In genomic region chr1:36400514-36400824, GRCh38 we compare ENCODE assay signal across 11 cellular contexts. TPM values are rescaled to one million over a fixed set of nuclear protein-coding genes. Genes with fewer than 3 reads are reported as not detected.
DNase-seq lines count a peak whose midpoint lies in the region; ATAC-seq, FAIRE-seq and TF ChIP-seq lines count a peak whose summit lies in the region.
"Had no signal": no experiment of that assay in that cellular context is flagged by ENCODE, and none has a peak within 500 bp of the region (broad histone marks: within the 10 kb centered on the region; RNA-seq: fewer than 3 reads in every experiment).

No MANE protein-coding gene starts in this region.

- H3K79me2 ChIP-seq in mammary epithelial cell (ENCODE audit: insufficient read depth, low read length) = peaks cover 14% of the 10 kb centered on the region
- H3K79me2 ChIP-seq in GM12878 (ENCODE audit: control insufficient read depth, insufficient read depth, low read length) = peaks cover 21% of the 10 kb centered on the region

- CTCF ChIA-PET in mammary epithelial cell (lab: Charles Lee; ENCODE audit: low non-redundant PET) = interaction anchor here (0.6 kb wide), 1 partner anchor 284 kb away, joined by 14 read pairs; no protein-coding TSS in a partner anchor
- CTCF ChIA-PET in GM12878 (lab: Yijun Ruan, JAX) = no interaction called here

- H3K4me3 ChIP-seq in breast epithelium = peak overlapping the region in 2 of 3 donors; percentile 29 to 53
- no peak overlapping the region for H3K4me3 ChIP-seq in mammary epithelial cell (replicated peaks in 1 of 3; ENCODE audit: insufficient read depth in 1 of 3, low read depth in 2 of 3, low read length in 3 of 3)
- no peak overlapping the region for H3K4me3 ChIP-seq in GM12878
- H3K4me3 ChIP-seq in upper lobe of right lung = peak overlapping the region; percentile 44

- SMC1A ChIA-PET in GM12878 (lab: Charles Lee; ENCODE audit: uncharacterized antibody, unreplicated experiment) = interaction anchor here (1.1 kb wide), 1 partner anchor 11 kb away, joined by 3 read pairs; no protein-coding TSS in a partner anchor

- peak overlapping the region; percentile 84 for H3K4me3 Mint-ChIP-seq in mesothelial cell of epicardium

- TF ChIP-seq RAD21 in GM12878 (IDR thresholded peaks at IDR 0.05; ENCODE audit: insufficient read depth, low read depth, low read length) = no peak

- H4K20me1 ChIP-seq in mammary epithelial cell (ENCODE audit: insufficient read depth, low read length) (no peaks in the 10 kb centered on the region), GM12878 (ENCODE audit: control insufficient read depth, insufficient read depth) (no peaks in the 10 kb centered on the region)

- DNase-seq in breast epithelium (ENCODE audit: low spot score in 2 of 2) = no peak
- no peak for DNase-seq in mammary epithelial cell
- no peak for DNase-seq in GM12878 (ENCODE audit: low read depth, low spot score)
- no peak for DNase-seq in mesothelial cell of epicardium (ENCODE audit: low spot score in 2 of 2, unreplicated experiment in 2 of 2)
- no peak for DNase-seq in upper lobe of right lung
- DNase-seq in cerebellar nuclear complex (lab: John Stamatoyannopoulos, UW) = no peak
- DNase-seq in posterior cingulate gyrus = no peak
- DNase-seq: foreskin keratinocyte had no signal

- peaks cover 35% of the 10 kb centered on the region for H3K4me1 Mint-ChIP-seq in mesothelial cell of epicardium

- no peaks in the 10 kb centered on the region for H3K27me3 Mint-ChIP-seq in mesothelial cell of epicardium (ENCODE audit: low read depth)

- BruUV-seq in mammary epithelial cell (replicated peaks; lab: Mats Ljungman, UMichigan) (no TSS peak), GM12878 (replicated peaks; lab: Mats Ljungman, UMichigan) (no TSS peak)

- no peak overlapping the region for H3K9ac ChIP-seq in mammary epithelial cell (ENCODE audit: insufficient read depth, low read length)
- H3K9ac ChIP-seq in GM12878 (ENCODE audit: control insufficient read depth, insufficient read depth, low read length) = no peak overlapping the region

- in situ Hi-C loops in mammary epithelial cell (cut with MboI; ENCODE audit: low sequenced_read_pairs in 2 of 2) = no loop called here
- in situ Hi-C loops in GM12878 (cut with MboI) = no loop called here

- no peak for TF ChIP-seq EP300 in GM12878 (IDR thresholded peaks at IDR 0.05; ENCODE audit: borderline replicate concordance in 1 of 2, control insufficient read depth in 1 of 2, low read depth in 2 of 2, low read length in 2 of 2)

- H3K4me1 ChIP-seq in breast epithelium = no peaks in the 10 kb centered on the region
- peaks cover 3% of the 10 kb centered on the region for H3K4me1 ChIP-seq in mammary epithelial cell (ENCODE audit: insufficient read depth, low read length)
- peaks cover 13% of the 10 kb centered on the region for H3K4me1 ChIP-seq in GM12878 (ENCODE audit: control insufficient read depth, insufficient read depth, low read length)
- H3K4me1 ChIP-seq in upper lobe of right lung = peaks cover 18% of the 10 kb centered on the region
- H3K4me1 ChIP-seq: foreskin keratinocyte had no signal

- peak overlapping the region; percentile 96 for H3K27ac Mint-ChIP-seq in mesothelial cell of epicardium

- no peak for ATAC-seq in GM12878
- ATAC-seq in upper lobe of right lung = no peak
- no peak for ATAC-seq in HG03196 (IDR thresholded peaks at IDR 0.05; ENCODE audit: unreplicated experiment)
- ATAC-seq: foreskin keratinocyte had no signal

- no peaks in the 10 kb centered on the region for H3K9me3 ChIP-seq in breast epithelium
- H3K9me3 ChIP-seq in mammary epithelial cell (replicated peaks; ENCODE audit: insufficient read depth, low read length) = no peaks in the 10 kb centered on the region
- peaks cover 2% of the 10 kb centered on the region; the same call in 2 of the 3 replicates for H3K9me3 ChIP-seq in GM12878 (replicated peaks; ENCODE audit: control insufficient read depth, insufficient read depth, low read length)
- H3K9me3 ChIP-seq in upper lobe of right lung = no peaks in the 10 kb centered on the region
- H3K9me3 ChIP-seq: tibial nerve had no signal

- dilution Hi-C loops in mammary epithelial cell (cut with HindIII; ENCODE audit: low sequenced_read_pairs) = no loop called here

- H3K4me2 ChIP-seq in mammary epithelial cell (ENCODE audit: insufficient read depth, low read depth, low read length) (no peak overlapping the region), GM12878 (ENCODE audit: control insufficient read depth, insufficient read depth) (no peak overlapping the region)

- peak overlapping the region in 1 of 2 donors; percentile 66 for H3K27ac ChIP-seq in breast epithelium
- no peak overlapping the region for H3K27ac ChIP-seq in mammary epithelial cell (ENCODE audit: insufficient read depth, low read depth, low read length)
- no peak overlapping the region for H3K27ac ChIP-seq in GM12878 (ENCODE audit: control insufficient read depth, insufficient read depth)
- peak overlapping the region; percentile 49 for H3K27ac ChIP-seq in upper lobe of right lung
- H3K27ac ChIP-seq: foreskin keratinocyte had no signal

- H2AFZ ChIP-seq in mammary epithelial cell (ENCODE audit: low read depth, low read length) (no peak overlapping the region), GM12878 (ENCODE audit: control insufficient read depth, low read depth, low read length) (peak overlapping the region; percentile 34; the same call in 1 of the 2 replicates)

- H3K27me3 ChIP-seq in breast epithelium = no peaks in the 10 kb centered on the region
- no peaks in the 10 kb centered on the region for H3K27me3 ChIP-seq in mammary epithelial cell (ENCODE audit: insufficient read depth, low read length)
- H3K27me3 ChIP-seq in GM12878 (replicated peaks in 1 of 2; ENCODE audit: control insufficient read depth in 2 of 2, insufficient read depth in 2 of 2, low read length in 1 of 2) = no peaks in the 10 kb centered on the region
- H3K27me3 ChIP-seq in upper lobe of right lung = no peaks in the 10 kb centered on the region
- H3K27me3 ChIP-seq: foreskin keratinocyte, tibial nerve had no signal

- H3K36me3 Mint-ChIP-seq in mesothelial cell of epicardium = no peaks in the 10 kb centered on the region
- H3K36me3 Mint-ChIP-seq: brain had no signal

- POLR2A ChIA-PET in GM12878 (lab: Charles Lee) = interaction anchor here (5.8 kb wide), 1 partner anchor 17 kb away, joined by 44 read pairs; the partner anchor contains the start of gene STK40

- intact Hi-C loops in breast epithelium (cut with DNase I; ENCODE audit: low total_unique reads) = no loop called here
- intact Hi-C loops in mammary epithelial cell (cut with micrococcal nuclease) = no loop called here
- intact Hi-C loops in GM12878 (cut with micrococcal nuclease; ENCODE audit: unreplicated experiment) = no loop called here
- intact Hi-C loops in upper lobe of right lung (cut with DNase I) = no loop called here
- intact Hi-C loops in posterior cingulate gyrus (cut with DNase I) = no loop called here

- FAIRE-seq in GM12878 (lab: Jason Lieb, UNC) = no peak

- RAD21 ChIA-PET in GM12878 (lab: Charles Lee; ENCODE audit: unreplicated experiment) = interaction anchor here (0.6 to 1.0 kb wide), 2 partner anchors 13 to 52 kb away, joined by 3 read pairs; no protein-coding TSS in a partner anchor

- H3K36me3 ChIP-seq in breast epithelium = no peaks in the 10 kb centered on the region
- no peaks in the 10 kb centered on the region for H3K36me3 ChIP-seq in mammary epithelial cell (ENCODE audit: insufficient read depth, low read length)
- H3K36me3 ChIP-seq in GM12878 (ENCODE audit: control insufficient read depth in 2 of 2, insufficient read depth in 2 of 2, low read length in 1 of 2) = no peaks in the 10 kb centered on the region
- H3K36me3 ChIP-seq in upper lobe of right lung = no peaks in the 10 kb centered on the region
- H3K36me3 ChIP-seq: tibial nerve had no signal

- TF ChIP-seq CTCF in breast epithelium (IDR thresholded peaks at IDR 0.05) = no peak
- TF ChIP-seq CTCF in mammary epithelial cell (conservative IDR thresholded peaks at IDR 0.05 in 1 of 2, IDR thresholded peaks at IDR 0.05 in 1 of 2; ENCODE audit: extremely low read depth in 1 of 2, insufficient read depth in 1 of 2, low read depth in 1 of 2, low read length in 2 of 2) = no peak
- no peak for TF ChIP-seq CTCF in GM12878 (IDR thresholded peaks at IDR 0.05 in 2 of 3, conservative IDR thresholded peaks at IDR 0.05 in 1 of 3; ENCODE audit: control insufficient read depth in 2 of 3, extremely low read depth in 1 of 3, insufficient read depth in 1 of 3, low read depth in 3 of 3, low read length in 3 of 3)
- TF ChIP-seq CTCF in mesothelial cell of epicardium (IDR thresholded peaks at IDR 0.05; ENCODE audit: unreplicated experiment) = no peak
- no peak for TF ChIP-seq CTCF in upper lobe of right lung (IDR thresholded peaks at IDR 0.05)

- TF ChIP-seq POLR2A in breast epithelium (IDR thresholded peaks at IDR 0.05) = no peak
- TF ChIP-seq POLR2A in GM12878 (IDR thresholded peaks at IDR 0.05; ENCODE audit: low read depth, low read length) = no peak

- no peaks in the 10 kb centered on the region for H3K9me3 Mint-ChIP-seq in mesothelial cell of epicardium
- H3K9me3 Mint-ChIP-seq: brain had no signal

- WGBS in mammary epithelial cell (ENCODE audit: low coverage, missing lambda C conversion rate) = 86% methylated on average over 10 of the region's 10 CpGs
- WGBS in GM12878 (ENCODE audit: insufficient coverage, insufficient replicate concordance, low lambda C conversion rate, missing lambda C conversion rate) = 79% methylated on average over 10 of the region's 10 CpGs

RNA-seq across cellular contexts. Expression of gene LSM10, which starts 2.8 kb away (rescaled TPM):
- total RNA-seq in breast epithelium (10 to 100 TPM; 31.8 to 49.5 (median 39.7) TPM), mammary epithelial cell (10 to 100 TPM; 10.8 to 34.9 TPM), GM12878 (2014; rRNA removed) (43.3 and 48.3 TPM in 2 replicates), GM12878 (2014; rRNA removed; fragmentation: Illumina TruSeq; extraction: Trizol) (11.9 and 13.1 TPM in 2 replicates), GM12878 (2021) (53.6 and 56.6 TPM in 2 replicates), mesothelial cell of epicardium (24.7 to 26.1 TPM (median 26.0 TPM) in 3 replicates), upper lobe of right lung (39.4 TPM)
- polyA plus RNA-seq in mammary epithelial cell (55.3 TPM), GM12878 (2011; rRNA removed) (35.3 and 58.4 TPM in 2 replicates), GM12878 (2014; fragmentation: Illumina TruSeq; extraction: Trizol) (34.1 and 68.0 TPM in 2 replicates), GM12878 (2014; fragmentation: Nextera tagmentation; extraction: Ambion mirVana) (10 to 100 TPM; 26.6 to 36.0 TPM), GM12878 (2014; rRNA removed) (99.8 and 103 TPM in 2 replicates), GM12878 (2016; fragmentation: Nextera tagmentation; extraction: Ambion mirVana) (10 to 100 TPM; 85.9 to 97.3 TPM)
- 24.0 TPM for polyA minus RNA-seq in mammary epithelial cell
- total RNA-seq in GM12878 (2013; cell fraction: nucleolus; rRNA removed) = 4.2 and 6.5 TPM in 2 replicates
- 39.7 TPM for polyA plus RNA-seq in GM12878 (2011; ENCODE audit: low read depth)
- 70.9 and 107 TPM in 2 replicates for polyA plus RNA-seq in GM12878 (2011; cell fraction: cytosol; rRNA removed)
- polyA plus RNA-seq in GM12878 (2011; cell fraction: nucleus; rRNA removed) = 31.8 and 32.9 TPM in 2 replicates
- polyA plus RNA-seq in GM12878 (2012) = 42.3 and 45.0 TPM in 2 replicates
- polyA minus RNA-seq in GM12878 (2011; rRNA and poly(A)+ RNA removed) = 38.8 and 41.3 TPM in 2 replicates
- polyA minus RNA-seq in GM12878 (2011; cell fraction: cytosol; rRNA and poly(A)+ RNA removed) = 10.7 and 23.7 TPM in 2 replicates
- polyA minus RNA-seq in GM12878 (2011; cell fraction: nucleus; rRNA and poly(A)+ RNA removed) = 11.6 and 17.0 TPM in 2 replicates

RNA-seq across cellular contexts. Expression of gene STK40, which starts 14.7 kb away (rescaled TPM):
- 10 to 100 TPM; 22.5 to 36.0 (median 26.2) TPM for total RNA-seq in breast epithelium
- total RNA-seq in mammary epithelial cell = 10 to 100 TPM; 13.2 to 21.3 TPM
- 10.5 TPM for polyA plus RNA-seq in mammary epithelial cell
- 50.5 TPM for polyA minus RNA-seq in mammary epithelial cell
- 12.2 and 12.4 TPM in 2 replicates for total RNA-seq in GM12878 (2013; cell fraction: nucleolus; rRNA removed)
- total RNA-seq in GM12878 (2014; rRNA removed) = 26.5 and 30.1 TPM in 2 replicates
- 13.6 and 14.3 TPM in 2 replicates for total RNA-seq in GM12878 (2014; rRNA removed; fragmentation: Illumina TruSeq; extraction: Trizol)
- 51.0 and 57.0 TPM in 2 replicates for total RNA-seq in GM12878 (2021)
- 11.9 TPM for polyA plus RNA-seq in GM12878 (2011; ENCODE audit: low read depth)
- polyA plus RNA-seq in GM12878 (2011; rRNA removed) = 17.2 and 29.0 TPM in 2 replicates
- polyA plus RNA-seq in GM12878 (2011; cell fraction: cytosol; rRNA removed) = 22.6 and 24.0 TPM in 2 replicates
- polyA plus RNA-seq in GM12878 (2011; cell fraction: nucleus; rRNA removed) = 20.1 and 24.6 TPM in 2 replicates
- polyA plus RNA-seq in GM12878 (2012) = 27.7 and 29.5 TPM in 2 replicates
- polyA plus RNA-seq in GM12878 (2014; fragmentation: Illumina TruSeq; extraction: Trizol) = 11.6 and 28.4 TPM in 2 replicates
- 1 to 10 TPM in 1 of 2 experiments, under 1 TPM in 1; 0.27 to 2.1 TPM for polyA plus RNA-seq in GM12878 (2014; fragmentation: Nextera tagmentation; extraction: Ambion mirVana)
- 37.0 and 40.6 TPM in 2 replicates for polyA plus RNA-seq in GM12878 (2014; rRNA removed)
- 10 to 100 TPM; 39.8 to 41.7 TPM for polyA plus RNA-seq in GM12878 (2016; fragmentation: Nextera tagmentation; extraction: Ambion mirVana)
- polyA minus RNA-seq in GM12878 (2011; rRNA and poly(A)+ RNA removed) = 22.2 and 22.4 TPM in 2 replicates
- 7.1 and 7.5 TPM in 2 replicates for polyA minus RNA-seq in GM12878 (2011; cell fraction: cytosol; rRNA and poly(A)+ RNA removed)
- polyA minus RNA-seq in GM12878 (2011; cell fraction: nucleus; rRNA and poly(A)+ RNA removed) = 3.3 and 5.7 TPM in 2 replicates
- 40.1 to 43.6 TPM (median 42.7 TPM) in 3 replicates for total RNA-seq in mesothelial cell of epicardium
- 78.9 TPM for total RNA-seq in upper lobe of right lung

RNA-seq across cellular contexts. Expression of gene OSCP1, which starts 49.8 kb away (rescaled TPM):
- total RNA-seq in breast epithelium (10 to 100 TPM; 12.5 to 19.3 (median 15.1) TPM), mammary epithelial cell (10 to 100 TPM in 1 of 2 donors, 1 to 10 TPM in 1; 6.4 to 10.5 TPM), GM12878 (2014; rRNA removed) (1.9 and 2.8 TPM in 2 replicates), GM12878 (2014; rRNA removed; fragmentation: Illumina TruSeq; extraction: Trizol) (1.7 and 2.2 TPM in 2 replicates), GM12878 (2021) (1.5 and 3.1 TPM in 2 replicates), mesothelial cell of epicardium (7.0 to 8.9 TPM (median 7.3 TPM) in 3 replicates), upper lobe of right lung (8.2 TPM)
- polyA plus RNA-seq in mammary epithelial cell (6.4 TPM), GM12878 (2011; rRNA removed) (1.9 and 3.0 TPM in 2 replicates), GM12878 (2014; fragmentation: Illumina TruSeq; extraction: Trizol) (1.8 and 1.9 TPM in 2 replicates), GM12878 (2014; fragmentation: Nextera tagmentation; extraction: Ambion mirVana) (1 to 10 TPM; 5.5 to 5.9 TPM), GM12878 (2014; rRNA removed) (3.0 and 4.4 TPM in 2 replicates), GM12878 (2016; fragmentation: Nextera tagmentation; extraction: Ambion mirVana) (1 to 10 TPM; 3.3 to 4.1 TPM)
- polyA minus RNA-seq in mammary epithelial cell = 14.8 TPM
- 0.76 and 2.5 TPM in 2 replicates for total RNA-seq in GM12878 (2013; cell fraction: nucleolus; rRNA removed)
- polyA plus RNA-seq in GM12878 (2011; ENCODE audit: low read depth) = 2.8 TPM
- polyA plus RNA-seq in GM12878 (2011; cell fraction: cytosol; rRNA removed) = 1.3 and 1.5 TPM in 2 replicates
- polyA plus RNA-seq in GM12878 (2011; cell fraction: nucleus; rRNA removed) = 0.75 and 1.5 TPM in 2 replicates
- polyA plus RNA-seq in GM12878 (2012) = 1.9 and 2.3 TPM in 2 replicates
- polyA minus RNA-seq in GM12878 (2011; rRNA and poly(A)+ RNA removed) = 1.2 and 2.9 TPM in 2 replicates
- polyA minus RNA-seq in GM12878 (2011; cell fraction: cytosol; rRNA and poly(A)+ RNA removed) = not detected in 2 replicates
- polyA minus RNA-seq in GM12878 (2011; cell fraction: nucleus; rRNA and poly(A)+ RNA removed) = 1.1 and 2.1 TPM in 2 replicates

Comparison
In these comparisons a context has a peak if more than half of its experiments do, and no peak if none do; other contexts are left out.
1. H3K4me3 ChIP-seq: peak in breast epithelium (2 of 3) and upper lobe of right lung (single experiment); none in mammary epithelial cell (0 of 3) and GM12878 (single experiment).